In genomic region chr16:13995194-13995593, GRCh38 we compare ENCODE assay signal across 16 cellular contexts.
"Had no signal": no experiment of that assay in that cellular context is flagged by ENCODE, and none has a peak within 500 bp of the region (broad histone marks: within the 10 kb centered on the region; RNA-seq: fewer than 3 reads in every experiment).

No MANE protein-coding gene starts in this region.

- H3K4me1 ChIP-seq: neural progenitor cell had no signal

- H3K27ac ChIP-seq: epithelial cell of prostate, esophagus squamous epithelium, neural progenitor cell, ovary, skin epidermis had no signal

- DNase-seq: effector memory CD8-positive, alpha-beta T cell; esophagus squamous epithelium; foreskin fibroblast; hippocampal formation; midbrain; nucleus accumbens; ovary; stimulated activated naive CD4-positive, alpha-beta T cell treated with Interleukin-2 at 50 U/mL for 16 hours; trophoblast cell had no signal

- H3K4me2 ChIP-seq: neural progenitor cell had no signal

- H3K4me3 ChIP-seq: esophagus squamous epithelium, lung, neural progenitor cell, ovary, skin epidermis had no signal

- H3K36me3 ChIP-seq: esophagus squamous epithelium, neural progenitor cell, ovary had no signal

- H3K9ac ChIP-seq: neural progenitor cell had no signal

- H3K9me3 Mint-ChIP-seq: central memory CD8-positive, alpha-beta T cell; effector memory CD8-positive, alpha-beta T cell; natural killer cell treated with Interleukin-12 subunit alpha and Interleukin-12 subunit beta and Interleukin-15 and Interleukin-18, amount 100 ng/mL, for 72 hours; neural progenitor cell had no signal

- H3K4me3 Mint-ChIP-seq: central memory CD8-positive, alpha-beta T cell; effector memory CD8-positive, alpha-beta T cell; natural killer cell treated with Interleukin-12 subunit alpha and Interleukin-12 subunit beta and Interleukin-15 and Interleukin-18, amount 100 ng/mL, for 72 hours; neural progenitor cell had no signal

- H3K27ac Mint-ChIP-seq: effector memory CD8-positive, alpha-beta T cell; natural killer cell treated with Interleukin-12 subunit alpha and Interleukin-12 subunit beta and Interleukin-15 and Interleukin-18, amount 100 ng/mL, for 72 hours; neural progenitor cell had no signal

- H3K27me3 Mint-ChIP-seq: central memory CD8-positive, alpha-beta T cell had no signal

- ATAC-seq: effector memory CD8-positive, alpha-beta T cell; natural killer cell treated with Interleukin-12 subunit alpha and Interleukin-12 subunit beta and Interleukin-15 and Interleukin-18, amount 100 ng/mL, for 72 hours; sciatic nerve had no signal

- H3K9me3 ChIP-seq: esophagus squamous epithelium, ovary had no signal

- H3K27me3 ChIP-seq: esophagus squamous epithelium, neural progenitor cell, ovary had no signal

- H3K36me3 Mint-ChIP-seq: natural killer cell treated with Interleukin-12 subunit alpha and Interleukin-12 subunit beta and Interleukin-15 and Interleukin-18, amount 100 ng/mL, for 72 hours had no signal
